8 cellular contexts compared by ENCODE assay signal in the genomic region with DNA sequence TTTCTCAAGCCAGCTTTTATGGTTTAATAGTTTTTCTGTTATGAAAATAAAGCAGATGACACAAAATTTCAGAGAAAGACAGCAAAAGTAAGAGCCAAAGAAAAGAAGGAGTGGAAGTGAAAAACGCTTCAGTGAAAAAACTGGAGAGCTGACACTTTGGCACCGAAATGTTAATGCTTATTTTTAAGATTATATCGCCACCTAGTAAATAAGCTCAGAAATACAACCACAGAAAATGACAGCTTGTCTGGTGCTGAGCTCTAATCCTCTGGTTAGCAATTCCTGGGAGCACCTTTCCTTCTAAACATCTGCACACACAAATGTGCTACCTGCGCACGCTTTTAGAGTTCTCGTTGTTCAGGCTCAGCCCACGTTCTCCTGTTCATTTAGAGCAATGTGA.
DNase-seq lines count a peak whose midpoint lies in the region; ATAC-seq and TF ChIP-seq lines count a peak whose summit lies in the region.

No MANE protein-coding gene starts in this region.

- no peak overlapping the region for H3K4me3 Mint-ChIP-seq in activated B cell treated with CpG ODN at 0.5 μM for 24 hours

- peaks cover 25% of the 10 kb centered on the region for H3K27me3 Mint-ChIP-seq in activated B cell treated with CpG ODN at 0.5 μM for 24 hours

- no peak for TF ChIP-seq CTCF in activated B cell treated with CpG ODN at 0.5 μM for 24 hours (IDR thresholded peaks at IDR 0.05)

- CTCF ChIA-PET in HEK293T (lab: Yijun Ruan, JAX) (interaction anchor here (0.6 to 4.0 kb wide), 7 partner anchors 9 to 731 kb away, joined by 3 to 62 read pairs (median 4); no protein-coding TSS in a partner anchor), activated B cell treated with CpG ODN at 0.5 μM for 24 hours (lab: Charles Lee) (interaction anchor here (0.9 to 8.0 kb wide), 16 partner anchors 9 to 762 kb away, joined by 3 to 198 read pairs (median 6); no protein-coding TSS in a partner anchor)

- H3K4me1 Mint-ChIP-seq in activated B cell treated with CpG ODN at 0.5 μM for 24 hours: no peaks in the 10 kb centered on the region

- ATAC-seq in activated B cell treated with CpG ODN at 0.5 μM for 24 hours (ENCODE audit: low read depth): peak; percentile 57

- intact Hi-C loops in activated B cell treated with CpG ODN at 0.5 μM for 24 hours (cut with micrococcal nuclease): loop anchor here (1.0 kb wide), 5 partner anchors 301 to 841 kb away; no protein-coding TSS in a partner anchor

- H3K9me3 Mint-ChIP-seq in activated B cell treated with CpG ODN at 0.5 μM for 24 hours: no peaks in the 10 kb centered on the region

- no peaks in the 10 kb centered on the region for H3K36me3 Mint-ChIP-seq in activated B cell treated with CpG ODN at 0.5 μM for 24 hours (ENCODE audit: low read depth)

- POLR2A ChIA-PET in HEK293T (lab: Yijun Ruan, JAX): no interaction called here
- POLR2A ChIA-PET in activated B cell treated with CpG ODN at 0.5 μM for 24 hours (lab: Charles Lee): interaction anchor here (0.6 to 1.3 kb wide), 2 partner anchors 307 to 760 kb away, joined by 4 to 10 read pairs; no protein-coding TSS in a partner anchor

- no peak overlapping the region for H3K27ac Mint-ChIP-seq in activated B cell treated with CpG ODN at 0.5 μM for 24 hours

- DNase-seq in NCI-H1092 treated with DMSO at 0.1 percent for 48 hours (lab: John Stamatoyannopoulos, UW): peak; percentile 42
- no peak for DNase-seq in NCI-H1092 (lab: John Stamatoyannopoulos, UW)
- peak; percentile 45 for DNase-seq in HEK293T (ENCODE audit: extremely low spot score)
- DNase-seq in NCI-H2081 (lab: John Stamatoyannopoulos, UW): peak; percentile 58 to 74
- no peak for DNase-seq in activated B cell treated with CpG ODN at 0.5 μM for 24 hours
- DNase-seq in iPS DF 4.7 (ENCODE audit: extremely low read depth, low spot score): peak; percentile 11
- DNase-seq in superior temporal gyrus (ENCODE audit: extremely low spot score): peak; percentile 86
- DNase-seq in activated CD4-positive, alpha-beta T cell treated with anti-CD3 and anti-CD28 coated beads, Interleukin-2, amount 50 U/mL, for 4 hours: no peak

TF ChIP-seq in HEK293T, 16 proteins besides CTCF, POLR2A, EP300 and RAD21:
- TF ChIP-seq ELF4 (IDR thresholded peaks at IDR 0.05): no peak
- no peak for TF ChIP-seq TARDBP (IDR thresholded peaks at IDR 0.05)
- TF ChIP-seq, protein P1, sequence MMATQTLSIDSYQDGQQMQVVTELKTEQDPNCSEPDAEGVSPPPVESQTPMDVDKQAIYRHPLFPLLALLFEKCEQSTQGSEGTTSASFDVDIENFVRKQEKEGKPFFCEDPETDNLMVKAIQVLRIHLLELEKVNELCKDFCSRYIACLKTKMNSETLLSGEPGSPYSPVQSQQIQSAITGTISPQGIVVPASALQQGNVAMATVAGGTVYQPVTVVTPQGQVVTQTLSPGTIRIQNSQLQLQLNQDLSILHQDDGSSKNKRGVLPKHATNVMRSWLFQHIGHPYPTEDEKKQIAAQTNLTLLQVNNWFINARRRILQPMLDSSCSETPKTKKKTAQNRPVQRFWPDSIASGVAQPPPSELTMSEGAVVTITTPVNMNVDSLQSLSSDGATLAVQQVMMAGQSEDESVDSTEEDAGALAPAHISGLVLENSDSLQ (IDR thresholded peaks at IDR 0.05): peak; percentile 37; the same call in 1 of the 2 replicates
- no peak for TF ChIP-seq HDGF (IDR thresholded peaks at IDR 0.05; ENCODE audit: borderline replicate concordance)
- no peak for TF ChIP-seq FOXA1 (IDR thresholded peaks at IDR 0.05)
- no peak for TF ChIP-seq BHLHE40 (IDR thresholded peaks at IDR 0.05; ENCODE audit: borderline replicate concordance)

Comparison
In these comparisons a context has a peak if more than half of its experiments do, and no peak if none do; other contexts are left out.
1. DNase-seq: peak in NCI-H1092 treated with DMSO at 0.1 percent for 48 hours (single experiment), HEK293T (single experiment), NCI-H2081 (2 of 2), iPS DF 4.7 (single experiment) and superior temporal gyrus (single experiment); none in NCI-H1092 (single experiment), activated B cell treated with CpG ODN at 0.5 μM for 24 hours (single experiment) and activated CD4-positive, alpha-beta T cell treated with anti-CD3 and anti-CD28 coated beads, Interleukin-2, amount 50 U/mL, for 4 hours (0 of 2).